In genomic region chr3:45603226-45603625, GRCh38 we compare ENCODE assay signal across 17 cellular contexts.
"Had no signal": no experiment of that assay in that cellular context is flagged by ENCODE, and none has a peak within 500 bp of the region (broad histone marks: within the 10 kb centered on the region; RNA-seq: fewer than 3 reads in every experiment).

No MANE protein-coding gene starts in this region.

- H3K9me3 ChIP-seq: adrenal gland, pancreas, vagina had no signal

- H3K27ac ChIP-seq: adrenal gland, foreskin keratinocyte, pancreas, vagina, VCaP had no signal

- H3K36me3 ChIP-seq: pancreas, vagina had no signal

- H3K4me3 ChIP-seq: adrenal gland, pancreas, vagina had no signal

- DNase-seq: activated CD4-positive, CD25-positive, alpha-beta regulatory T cell treated with anti-CD3 and anti-CD28 coated beads, Interleukin-2, amount 50 U/mL, for 72 hours; activated gamma-delta T cell; adrenal gland; effector memory CD8-positive, alpha-beta T cell; foreskin keratinocyte; glutamatergic neuron; mammary epithelial cell; naive B cell; pancreas; stimulated activated CD4-positive, alpha-beta T cell treated with anti-CD3 and anti-CD28 coated beads, Interleukin-2, amount 100 ng/mL, for 24 hours; stimulated activated naive CD4-positive, alpha-beta T cell treated with Interleukin-2 at 50 U/mL for 16 hours; substantia nigra; T-helper 2 cell; trophoblast cell had no signal

- ATAC-seq: activated naive CD4-positive, alpha-beta T cell treated with anti-CD3 and anti-CD28 coated beads, Interleukin-2, amount 50 U/mL, for 72 hours; effector memory CD8-positive, alpha-beta T cell; foreskin keratinocyte; pancreas had no signal

- H3K27me3 ChIP-seq: adrenal gland, foreskin keratinocyte, pancreas, vagina had no signal
